In the genomic region with DNA sequence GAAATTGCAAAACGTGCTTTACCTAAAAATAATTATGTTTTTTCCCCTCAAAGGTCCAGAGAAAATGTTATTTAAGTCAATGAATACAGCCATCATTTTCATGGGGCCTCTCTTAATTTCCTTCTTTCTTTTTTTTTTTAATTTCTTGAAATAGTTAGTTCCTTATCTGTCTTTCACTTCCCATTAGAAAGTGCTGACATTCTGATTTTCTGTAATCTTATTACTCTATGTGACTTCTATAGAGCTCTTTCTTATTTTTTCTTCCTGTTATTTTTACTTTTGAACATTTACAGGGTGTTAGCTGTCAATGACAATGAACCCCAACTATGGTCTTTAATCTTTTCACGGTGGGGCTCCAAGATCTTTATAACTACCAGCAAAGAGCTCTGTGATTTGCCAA, we compare ENCODE assay signal across 24 cellular contexts. TPM values are rescaled to one million over a fixed set of nuclear protein-coding genes. Genes with fewer than 3 reads are reported as not detected.
DNase-seq lines count a peak whose midpoint lies in the region; ATAC-seq lines count a peak whose summit lies in the region.
"Had no signal": no experiment of that assay in that cellular context is flagged by ENCODE, and none has a peak within 500 bp of the region (broad histone marks: within the 10 kb centered on the region; RNA-seq: fewer than 3 reads in every experiment).

No MANE protein-coding gene starts in this region.

- POLR2A ChIA-PET in activated CD4-positive, alpha-beta memory T cell treated with anti-CD3 and anti-CD28 coated beads for 36 hours (lab: Charles Lee), result interaction anchor here (0.9 to 2.2 kb wide), 6 partner anchors 11 to 30 kb away, joined by 3 to 15 read pairs (median 6); partner anchors contain the start of gene CTLA4

- peak overlapping the region; percentile 39 to 71 (median 57) for H3K27ac Mint-ChIP-seq in CD4-positive, CD25-positive, alpha-beta regulatory T cell
- H3K27ac Mint-ChIP-seq in activated CD4-positive, alpha-beta memory T cell treated with anti-CD3 and anti-CD28 coated beads for 36 hours, result peak overlapping the region; percentile 30
- H3K27ac Mint-ChIP-seq: T-cell had no signal

- H3K36me3 Mint-ChIP-seq in CD4-positive, CD25-positive, alpha-beta regulatory T cell, result peaks cover 5% of the 10 kb centered on the region
- peaks cover 17% of the 10 kb centered on the region for H3K36me3 Mint-ChIP-seq in activated CD4-positive, alpha-beta memory T cell treated with anti-CD3 and anti-CD28 coated beads for 36 hours
- H3K36me3 Mint-ChIP-seq: IgD-negative memory B cell had no signal

- H3K27me3 ChIP-seq in CD4-positive, CD25-positive, alpha-beta regulatory T cell (ENCODE audit: control insufficient read depth, insufficient read depth, low read length), result no peaks in the 10 kb centered on the region
- H3K27me3 ChIP-seq: cardiac muscle cell, uterus had no signal

- CTCF ChIA-PET in activated CD4-positive, alpha-beta memory T cell treated with anti-CD3 and anti-CD28 coated beads for 36 hours (lab: Charles Lee), result interaction anchor here (0.7 to 3.8 kb wide), 6 partner anchors 12 to 82 kb away, joined by 3 to 15 read pairs (median 4); no protein-coding TSS in a partner anchor

- intact Hi-C loops in activated CD4-positive, alpha-beta memory T cell treated with anti-CD3 and anti-CD28 coated beads for 36 hours (cut with micrococcal nuclease), result no loop called here

- peaks cover 3 to 16% (median 8%) of the 10 kb centered on the region in 7 donors for H3K9me3 Mint-ChIP-seq in CD4-positive, CD25-positive, alpha-beta regulatory T cell
- H3K9me3 Mint-ChIP-seq in activated CD4-positive, alpha-beta memory T cell treated with anti-CD3 and anti-CD28 coated beads for 36 hours, result peaks cover 18% of the 10 kb centered on the region

- H3K27ac ChIP-seq in CD4-positive, CD25-positive, alpha-beta regulatory T cell (ENCODE audit: insufficient read depth, low read length, poor library complexity, severe bottlenecking), result peak overlapping the region; percentile 24
- H3K27ac ChIP-seq: cardiac muscle cell, HL-60, WERI-Rb-1 had no signal

- H3K4me3 Mint-ChIP-seq in CD4-positive, CD25-positive, alpha-beta regulatory T cell, result peak overlapping the region in 3 of 4 donors; percentile 39 to 48 (median 47)
- H3K4me3 Mint-ChIP-seq in activated CD4-positive, alpha-beta memory T cell treated with anti-CD3 and anti-CD28 coated beads for 36 hours, result no peak overlapping the region
- H3K4me3 Mint-ChIP-seq: T-cell had no signal

- H3K4me1 Mint-ChIP-seq in CD4-positive, CD25-positive, alpha-beta regulatory T cell, result peaks cover 32 to 62% (median 44%) of the 10 kb centered on the region in 4 donors
- H3K4me1 Mint-ChIP-seq in activated CD4-positive, alpha-beta memory T cell treated with anti-CD3 and anti-CD28 coated beads for 36 hours (ENCODE audit: low read depth), result peaks cover 45% of the 10 kb centered on the region

- no peaks in the 10 kb centered on the region for H3K36me3 ChIP-seq in CD4-positive, CD25-positive, alpha-beta regulatory T cell (ENCODE audit: control insufficient read depth, insufficient read depth, low read length)
- H3K36me3 ChIP-seq: cardiac muscle cell, uterus, WERI-Rb-1 had no signal

- peaks cover 13 to 14% of the 10 kb centered on the region in 2 experiments for H3K9me3 ChIP-seq in CD4-positive, CD25-positive, alpha-beta regulatory T cell (ENCODE audit: control insufficient read depth in 2 of 2, low read length in 2 of 2)

- H3K27me3 Mint-ChIP-seq in CD4-positive, CD25-positive, alpha-beta regulatory T cell, result peaks cover 6% of the 10 kb centered on the region
- H3K27me3 Mint-ChIP-seq in activated CD4-positive, alpha-beta memory T cell treated with anti-CD3 and anti-CD28 coated beads for 36 hours, result no peaks in the 10 kb centered on the region
- H3K27me3 Mint-ChIP-seq: T-cell had no signal

- peak overlapping the region; percentile 28 for H3K4me3 ChIP-seq in CD4-positive, CD25-positive, alpha-beta regulatory T cell (ENCODE audit: low read depth, low read length)
- H3K4me3 ChIP-seq: cardiac muscle cell, mucosa of descending colon, uterus had no signal

- no peak for ATAC-seq in CD4-positive, CD25-positive, alpha-beta regulatory T cell (ENCODE audit: low read depth in 2 of 2)
- ATAC-seq in HG02938 (IDR thresholded peaks at IDR 0.05; ENCODE audit: unreplicated experiment), result no peak
- ATAC-seq: HCT116, mucosa of descending colon, sciatic nerve, T-cell had no signal

- peaks cover 35% of the 10 kb centered on the region for H3K4me1 ChIP-seq in CD4-positive, CD25-positive, alpha-beta regulatory T cell (ENCODE audit: control insufficient read depth, insufficient read depth, low read length, poor library complexity, severe bottlenecking)
- H3K4me1 ChIP-seq: uterus had no signal

- no peak for DNase-seq in CD4-positive, CD25-positive, alpha-beta regulatory T cell
- DNase-seq in MV-4-11 (lab: John Stamatoyannopoulos, UW) (peak; percentile 87), pons (ENCODE audit: low spot score) (peak; percentile 73), retina (no peak), AG20443 (ENCODE audit: low spot score) (no peak)
- no peak for DNase-seq in activated CD4-positive, alpha-beta memory T cell treated with anti-CD3 and anti-CD28 coated beads for 36 hours
- DNase-seq: activated effector memory CD4-positive, alpha-beta T cell treated with anti-CD3 and anti-CD28 coated beads, Interleukin-2, amount 50 U/mL, for 16 hours; erythroblast; mucosa of descending colon; NCI-H1092; NCI-H2107; NCI-H526; stimulated activated CD4-positive, alpha-beta T cell treated with anti-CD3 and anti-CD28 coated beads, Interleukin-2, amount 100 ng/mL, for 24 hours; T-cell; uterus; WERI-Rb-1 had no signal

RNA-seq across cellular contexts. Expression of gene CTLA4, which starts 30.0 kb away (rescaled TPM):
- 459 TPM for total RNA-seq in CD4-positive, CD25-positive, alpha-beta regulatory T cell
- 10 to 100 TPM; 52.1 to 79.2 (median 55.7) TPM for polyA plus RNA-seq in CD4-positive, CD25-positive, alpha-beta regulatory T cell
- total RNA-seq in activated CD4-positive, alpha-beta memory T cell treated with anti-CD3 and anti-CD28 coated beads for 36 hours, result 100 to 1,000 TPM; 245 to 254 TPM
- total RNA-seq: cardiac muscle cell, frontal cortex, G401 had no signal
- polyA plus RNA-seq: cardiac muscle cell, IgD-negative memory B cell had no signal

RNA-seq across cellular contexts. Expression of gene ICOS, which starts 39.0 kb away (rescaled TPM):
- total RNA-seq in CD4-positive, CD25-positive, alpha-beta regulatory T cell, result 195 TPM
- 10 to 100 TPM; 33.0 to 45.2 (median 38.2) TPM for polyA plus RNA-seq in CD4-positive, CD25-positive, alpha-beta regulatory T cell
- total RNA-seq in activated CD4-positive, alpha-beta memory T cell treated with anti-CD3 and anti-CD28 coated beads for 36 hours, result 100 to 1,000 TPM; 187 to 190 TPM
- total RNA-seq: cardiac muscle cell, frontal cortex, G401, sciatic nerve had no signal
- polyA plus RNA-seq: cardiac muscle cell had no signal

Comparison
In these comparisons a context has a peak if more than half of its experiments do, and no peak if none do; other contexts are left out.
1. DNase-seq: peak in MV-4-11 (single experiment) and pons (single experiment); none in CD4-positive, CD25-positive, alpha-beta regulatory T cell (0 of 3), activated CD4-positive, alpha-beta memory T cell treated with anti-CD3 and anti-CD28 coated beads for 36 hours (single experiment), retina (single experiment) and AG20443 (single experiment).